In genomic region chr19:51012661-51013190, GRCh38 we compare ENCODE assay signal across 18 cellular contexts. TPM values are rescaled to one million over a fixed set of nuclear protein-coding genes. Genes with fewer than 3 reads are reported as not detected.
DNase-seq lines count a peak whose midpoint lies in the region; ATAC-seq lines count a peak whose summit lies in the region.
"Had no signal": no experiment of that assay in that cellular context is flagged by ENCODE, and none has a peak within 500 bp of the region (broad histone marks: within the 10 kb centered on the region; RNA-seq: fewer than 3 reads in every experiment).

No MANE protein-coding gene starts in this region.

- DNase-seq in DMS53 (lab: John Stamatoyannopoulos, UW) (peak; percentile 22), DMS53 treated with DMSO at 0.1 percent for 48 hours (lab: John Stamatoyannopoulos, UW; ENCODE audit: unreplicated experiment) (no peak), RKO (ENCODE audit: low spot score) (peak; percentile 52), epithelial cell of prostate (ENCODE audit: low read depth, low spot score) (no peak), posterior vena cava (ENCODE audit: low spot score) (peak; percentile 23)
- DNase-seq: AML-193; C1 segment of cervical spinal cord; CD4-positive, alpha-beta memory T cell; DMS153; H7 had no signal

- ATAC-seq in GM19023 (IDR thresholded peaks at IDR 0.05; ENCODE audit: unreplicated experiment) (no peak), HG03095 (IDR thresholded peaks at IDR 0.05; ENCODE audit: unreplicated experiment) (no peak), GM19351 (IDR thresholded peaks at IDR 0.05; ENCODE audit: unreplicated experiment) (no peak)
- ATAC-seq: GM12878, GM23338, HepG2 had no signal

- peak overlapping the region; percentile 92 for H3K27ac ChIP-seq in epithelial cell of prostate
- H3K27ac ChIP-seq: 22Rv1 had no signal

- intact Hi-C loops in posterior vena cava (cut with DNase I), result no loop called here

RNA-seq across cellular contexts. Expression of gene KLK10, which starts 6.8 kb away (rescaled TPM):
- not detected for total RNA-seq in posterior vena cava
- total RNA-seq: CD4-positive, alpha-beta memory T cell; Daoy; GM12878; HepG2 had no signal

RNA-seq across cellular contexts. Expression of gene KLK8, which starts 11.3 kb away (rescaled TPM):
- total RNA-seq in posterior vena cava, result not detected
- total RNA-seq: CD4-positive, alpha-beta memory T cell; Daoy; GM12878; HepG2 had no signal

RNA-seq across cellular contexts. Expression of gene KLK11, which starts 13.7 kb away (rescaled TPM):
- not detected for total RNA-seq in posterior vena cava
- total RNA-seq: CD4-positive, alpha-beta memory T cell; Daoy; GM12878; GM23338; H7; HepG2 had no signal

RNA-seq across cellular contexts. Expression of gene KLK12, which starts 22.1 kb away (rescaled TPM):
- total RNA-seq in posterior vena cava, result not detected
- total RNA-seq: CD4-positive, alpha-beta memory T cell; Daoy; GM12878; GM23338; H7; HepG2 had no signal

RNA-seq across cellular contexts. Expression of gene KLK7, which starts 29.0 kb away (rescaled TPM):
- total RNA-seq in posterior vena cava, result not detected
- total RNA-seq: CD4-positive, alpha-beta memory T cell; Daoy; GM12878; HepG2 had no signal

Comparison
In these comparisons a context has a peak if more than half of its experiments do, and no peak if none do; other contexts are left out.
1. DNase-seq: peak in DMS53 (single experiment), RKO (single experiment) and posterior vena cava (single experiment); none in DMS53 treated with DMSO at 0.1 percent for 48 hours (single experiment) and epithelial cell of prostate (single experiment).